ENCODE assay signal across 13 cellular contexts in the genomic region with DNA sequence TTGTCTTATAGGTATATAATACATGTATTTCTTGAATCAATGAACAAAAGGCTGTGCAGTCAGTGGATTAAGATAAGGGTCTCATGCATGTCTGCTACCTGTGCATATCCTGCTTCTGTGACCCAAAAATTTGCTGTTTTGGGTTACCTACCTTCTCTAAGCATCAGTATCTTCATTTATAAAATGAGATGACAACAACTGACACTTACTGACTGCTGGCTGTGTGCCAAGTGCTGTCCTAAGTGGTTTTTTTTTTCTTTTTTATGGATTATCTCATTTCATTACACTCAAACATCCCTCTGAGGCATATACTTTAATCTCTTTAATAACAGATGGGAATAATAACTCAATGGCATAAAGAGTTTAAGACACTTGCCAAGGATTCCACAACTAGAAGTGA. TPM values are rescaled to one million over a fixed set of nuclear protein-coding genes. Genes with fewer than 3 reads are reported as not detected.
DNase-seq lines count a peak whose midpoint lies in the region; ATAC-seq, FAIRE-seq and TF ChIP-seq lines count a peak whose summit lies in the region.
"Had no signal": no experiment of that assay in that cellular context is flagged by ENCODE, and none has a peak within 500 bp of the region (broad histone marks: within the 10 kb centered on the region; RNA-seq: fewer than 3 reads in every experiment).

No MANE protein-coding gene starts in this region.

- H3K27me3 ChIP-seq in Peyer's patch (no peaks in the 10 kb centered on the region), colonic mucosa (no peaks in the 10 kb centered on the region), thoracic aorta (replicated peaks; ENCODE audit: insufficient read depth) (no peaks in the 10 kb centered on the region)

- TF ChIP-seq POLR2A in Peyer's patch (IDR thresholded peaks at IDR 0.05), result peak in 1 of 2 donors; percentile 33

- DNase-seq in Peyer's patch, result no peak
- DNase-seq in colonic mucosa, result no peak
- DNase-seq in midbrain (lab: John Stamatoyannopoulos, UW), result peak; percentile 46
- DNase-seq in thoracic aorta (ENCODE audit: low spot score), result no peak
- no peak for DNase-seq in urothelium cell line (ENCODE audit: low spot score)
- no peak for DNase-seq in NK-92 treated with Interleukin-12 subunit alpha and Interleukin-12 subunit beta, amount 100 ng/mL, for 24 hours (lab: John Stamatoyannopoulos, UW)
- DNase-seq: activated naive CD4-positive, alpha-beta T cell treated with Interleukin-2 at 50 U/mL for 16 hours; SW 1271; WERI-Rb-1 had no signal

- H3K4me3 ChIP-seq in Peyer's patch (peak overlapping the region; percentile 26 to 73 (median 60)), colonic mucosa (peak overlapping the region; percentile 7), thoracic aorta (peak overlapping the region; percentile 90)

- intact Hi-C loops in colonic mucosa (cut with DNase I), result loop anchor here (10.0 kb wide), 1 partner anchor 81 kb away; no protein-coding TSS in a partner anchor

- H3K9me3 ChIP-seq in Peyer's patch, result no peaks in the 10 kb centered on the region
- no peaks in the 10 kb centered on the region for H3K9me3 ChIP-seq in colonic mucosa
- H3K9me3 ChIP-seq in thoracic aorta, result no peaks in the 10 kb centered on the region

- H3K27ac ChIP-seq in Peyer's patch (peak overlapping the region; percentile 39 to 91 (median 82)), colonic mucosa (no peak overlapping the region), thoracic aorta (peak overlapping the region; percentile 49 to 60)
- H3K27ac ChIP-seq: C4-2B, WERI-Rb-1 had no signal

- H3K4me1 ChIP-seq in Peyer's patch, result peaks cover 0 to 6% (median 0%) of the 10 kb centered on the region in 4 donors
- H3K4me1 ChIP-seq in colonic mucosa, result no peaks in the 10 kb centered on the region
- peaks cover 24 to 33% of the 10 kb centered on the region in 2 donors for H3K4me1 ChIP-seq in thoracic aorta (ENCODE audit: control insufficient read depth in 1 of 2, low read depth in 2 of 2)

- H3K36me3 ChIP-seq in Peyer's patch, result peaks cover 0 to 53% (median 4%) of the 10 kb centered on the region in 3 donors
- no peaks in the 10 kb centered on the region for H3K36me3 ChIP-seq in colonic mucosa
- peaks cover 36% of the 10 kb centered on the region for H3K36me3 ChIP-seq in thoracic aorta
- H3K36me3 ChIP-seq: WERI-Rb-1 had no signal

- ATAC-seq in thoracic aorta (ENCODE audit: insufficient number of reproducible peaks, low FRiP score, low read depth), result no peak
- no peak for ATAC-seq in SK-N-SH treated with all-trans-retinoic acid at 6 μM for 48 hours

- no peak for FAIRE-seq in urothelium cell line (lab: Jason Lieb, UNC)
- FAIRE-seq: bronchial epithelial cell, endothelial cell of umbilical vein had no signal

- peak overlapping the region in 1 of 2 donors; percentile 35 for H3K9ac ChIP-seq in colonic mucosa (ENCODE audit: low read depth in 2 of 2, low read length in 2 of 2)

- TF ChIP-seq CTCF in Peyer's patch (IDR thresholded peaks at IDR 0.05) (no peak), colonic mucosa (IDR thresholded peaks at IDR 0.05) (no peak), thoracic aorta (IDR thresholded peaks at IDR 0.05) (no peak)

TF ChIP-seq in SK-N-SH treated with all-trans-retinoic acid at 6 μM for 48 hours, 23 proteins besides CTCF, POLR2A, EP300 and RAD21:
- TF ChIP-seq ZNF8 (CRISPR knock-in tag; IDR thresholded peaks at IDR 0.05), result no peak
- no peak for TF ChIP-seq ZNF565 (CRISPR knock-in tag; conservative IDR thresholded peaks at IDR 0.05; ENCODE audit: low read depth)
- TF ChIP-seq CSDC2 (CRISPR knock-in tag; IDR thresholded peaks at IDR 0.05), result no peak
- TF ChIP-seq ESRRG (CRISPR knock-in tag; IDR thresholded peaks at IDR 0.05), result no peak
- TF ChIP-seq, protein P1, sequence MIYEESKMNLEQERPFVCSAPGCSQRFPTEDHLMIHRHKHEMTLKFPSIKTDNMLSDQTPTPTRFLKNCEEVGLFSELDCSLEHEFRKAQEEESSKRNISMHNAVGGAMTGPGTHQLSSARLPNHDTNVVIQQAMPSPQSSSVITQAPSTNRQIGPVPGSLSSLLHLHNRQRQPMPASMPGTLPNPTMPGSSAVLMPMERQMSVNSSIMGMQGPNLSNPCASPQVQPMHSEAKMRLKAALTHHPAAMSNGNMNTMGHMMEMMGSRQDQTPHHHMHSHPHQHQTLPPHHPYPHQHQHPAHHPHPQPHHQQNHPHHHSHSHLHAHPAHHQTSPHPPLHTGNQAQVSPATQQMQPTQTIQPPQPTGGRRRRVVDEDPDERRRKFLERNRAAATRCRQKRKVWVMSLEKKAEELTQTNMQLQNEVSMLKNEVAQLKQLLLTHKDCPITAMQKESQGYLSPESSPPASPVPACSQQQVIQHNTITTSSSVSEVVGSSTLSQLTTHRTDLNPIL (CRISPR knock-in tag; IDR thresholded peaks at IDR 0.05; ENCODE audit: low read depth), result no peak
- TF ChIP-seq GLIS3 (CRISPR knock-in tag; IDR thresholded peaks at IDR 0.05), result no peak
- TF ChIP-seq OSR1 (CRISPR knock-in tag; IDR thresholded peaks at IDR 0.05), result no peak
- TF ChIP-seq ZNF70 (CRISPR knock-in tag; IDR thresholded peaks at IDR 0.05), result no peak
- TF ChIP-seq ISL1 (CRISPR knock-in tag; IDR thresholded peaks at IDR 0.05), result no peak
- TF ChIP-seq CSRNP3 (CRISPR knock-in tag; IDR thresholded peaks at IDR 0.05), result no peak
- no peak for TF ChIP-seq ZC3H10 (CRISPR knock-in tag; IDR thresholded peaks at IDR 0.05)
- no peak for TF ChIP-seq TOX (CRISPR knock-in tag; IDR thresholded peaks at IDR 0.05; ENCODE audit: borderline replicate concordance)
- no peak for TF ChIP-seq PPARA (CRISPR knock-in tag; IDR thresholded peaks at IDR 0.05; ENCODE audit: borderline replicate concordance)
- no peak for TF ChIP-seq ARNTL (CRISPR knock-in tag; IDR thresholded peaks at IDR 0.05; ENCODE audit: borderline replicate concordance, low read depth)
- no peak for TF ChIP-seq TCF4 (CRISPR knock-in tag; IDR thresholded peaks at IDR 0.05; ENCODE audit: borderline replicate concordance)
- TF ChIP-seq, protein P2, sequence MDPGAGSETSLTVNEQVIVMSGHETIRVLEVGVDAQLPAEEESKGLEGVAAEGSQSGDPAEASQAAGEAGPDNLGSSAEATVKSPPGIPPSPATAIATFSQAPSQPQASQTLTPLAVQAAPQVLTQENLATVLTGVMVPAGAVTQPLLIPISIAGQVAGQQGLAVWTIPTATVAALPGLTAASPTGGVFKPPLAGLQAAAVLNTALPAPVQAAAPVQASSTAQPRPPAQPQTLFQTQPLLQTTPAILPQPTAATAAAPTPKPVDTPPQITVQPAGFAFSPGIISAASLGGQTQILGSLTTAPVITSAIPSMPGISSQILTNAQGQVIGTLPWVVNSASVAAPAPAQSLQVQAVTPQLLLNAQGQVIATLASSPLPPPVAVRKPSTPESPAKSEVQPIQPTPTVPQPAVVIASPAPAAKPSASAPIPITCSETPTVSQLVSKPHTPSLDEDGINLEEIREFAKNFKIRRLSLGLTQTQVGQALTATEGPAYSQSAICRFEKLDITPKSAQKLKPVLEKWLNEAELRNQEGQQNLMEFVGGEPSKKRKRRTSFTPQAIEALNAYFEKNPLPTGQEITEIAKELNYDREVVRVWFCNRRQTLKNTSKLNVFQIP (CRISPR knock-in tag; IDR thresholded peaks at IDR 0.05; ENCODE audit: borderline replicate concordance, low read depth), result no peak

RNA-seq across cellular contexts. Expression of gene PDK4, which starts 2.1 kb away (rescaled TPM):
- total RNA-seq in Peyer's patch (100 to 1,000 TPM; 130 to 664 (median 240) TPM), colonic mucosa (10 to 100 TPM; 11.1 to 27.6 TPM), thoracic aorta (100 to 1,000 TPM in 1 of 2 donors, 10 to 100 TPM in 1; 79.5 to 316 TPM)

Comparison
In these comparisons a context has a peak if more than half of its experiments do, and no peak if none do; other contexts are left out.
1. H3K4me3 ChIP-seq: peak in every context shown above with its lines; median percentile 90 in thoracic aorta; 60 in Peyer's patch; 7 in colonic mucosa.